Comparison of ENCODE assay signal across 15 cellular contexts in the genomic region with DNA sequence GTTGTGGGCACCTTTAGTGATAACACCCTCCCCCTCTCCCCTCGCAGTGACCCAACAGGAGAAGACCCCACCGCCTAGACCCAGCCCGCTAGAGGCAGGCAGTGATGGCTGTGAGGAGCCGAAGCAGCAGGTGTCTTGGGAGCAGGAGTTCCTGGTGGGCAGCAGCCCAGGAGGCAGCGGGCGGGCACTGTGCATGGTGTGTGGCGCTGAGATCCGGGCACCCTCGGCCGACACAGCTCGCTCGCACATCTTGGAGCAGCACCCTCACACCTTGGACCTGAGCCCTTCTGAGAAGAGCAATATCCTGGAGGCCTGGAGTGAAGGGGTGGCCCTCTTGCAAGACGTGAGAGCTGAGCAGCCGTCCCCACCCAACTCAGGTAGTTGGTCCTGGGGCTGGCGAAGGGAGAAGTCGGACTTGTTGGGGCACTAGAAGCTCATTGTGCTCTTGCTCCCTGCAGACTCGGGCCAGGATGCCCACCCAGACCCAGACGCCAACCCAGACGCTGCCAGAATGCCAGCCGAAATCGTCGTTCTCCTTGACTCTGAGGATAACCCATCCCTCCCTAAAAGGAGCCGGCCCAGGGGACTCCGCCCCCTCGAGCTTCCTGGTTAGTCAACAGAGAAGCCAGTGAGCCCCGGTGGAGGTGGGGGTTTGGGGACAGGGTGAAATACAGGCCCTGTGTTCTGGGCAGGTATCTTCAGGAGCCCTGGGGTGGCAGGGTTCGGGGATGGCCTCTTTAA. TPM values are rescaled to one million over a fixed set of nuclear protein-coding genes. Genes with fewer than 3 reads are reported as not detected.
DNase-seq lines count a peak whose midpoint lies in the region; ATAC-seq, FAIRE-seq and TF ChIP-seq lines count a peak whose summit lies in the region.
"Had no signal": no experiment of that assay in that cellular context is flagged by ENCODE, and none has a peak within 500 bp of the region (broad histone marks: within the 10 kb centered on the region; RNA-seq: fewer than 3 reads in every experiment).

No MANE protein-coding gene starts in this region.

- no peak for DNase-seq in HepG2 (ENCODE audit: low spot score)
- DNase-seq in right lobe of liver, result no peak
- no peak for DNase-seq in astrocyte (ENCODE audit: low read depth)
- DNase-seq in mesenchymal stem cell, result no peak
- DNase-seq in natural killer cell treated with Interleukin-12 subunit alpha and Interleukin-12 subunit beta and Interleukin-15 and Interleukin-18, amount 100 ng/mL, for 72 hours (ENCODE audit: low spot score), result no peak
- no peak for DNase-seq in NCI-H1930 (lab: John Stamatoyannopoulos, UW)
- no peak for DNase-seq in putamen (ENCODE audit: low spot score)
- DNase-seq: CD4-positive, alpha-beta memory T cell; DMS79; GOT3; HCEC 1CT; HFFc6 had no signal

- no peak overlapping the region for H3K14ac ChIP-seq in mesenchymal stem cell (ENCODE audit: low read length in 2 of 2)

- CTCF ChIA-PET in HepG2 (lab: Yijun Ruan, JAX; ENCODE audit: low intra/inter-chr PET ratio, low total read pairs), result no interaction called here

- no peak for TF ChIP-seq CTCF in HepG2 (CRISPR knock-in tag; IDR thresholded peaks at IDR 0.05)
- TF ChIP-seq CTCF in right lobe of liver (IDR thresholded peaks at IDR 0.05), result no peak
- TF ChIP-seq CTCF in astrocyte (IDR thresholded peaks at IDR 0.05; ENCODE audit: insufficient read depth, low read depth, low read length), result no peak

- H3K79me2 ChIP-seq in HepG2 (ENCODE audit: insufficient read depth, low read length) (peaks cover 33% of the 10 kb centered on the region), astrocyte (ENCODE audit: insufficient read depth, low read length) (peaks cover 49% of the 10 kb centered on the region)

- H3K23ac ChIP-seq in mesenchymal stem cell (ENCODE audit: low read length in 2 of 2), result no peak overlapping the region

- intact Hi-C loops in HepG2 (cut with micrococcal nuclease; ENCODE audit: unreplicated experiment), result no loop called here
- intact Hi-C loops in right lobe of liver (cut with DNase I), result no loop called here

- no TSS peak for BruUV-seq in HepG2 (replicated peaks; lab: Mats Ljungman, UMichigan)

- no peaks in the 10 kb centered on the region for H3K27me3 Mint-ChIP-seq in astrocyte (ENCODE audit: low read depth, unreplicated experiment)
- H3K27me3 Mint-ChIP-seq in natural killer cell treated with Interleukin-12 subunit alpha and Interleukin-12 subunit beta and Interleukin-15 and Interleukin-18, amount 100 ng/mL, for 72 hours, result no peaks in the 10 kb centered on the region
- H3K27me3 Mint-ChIP-seq: B cell; CD4-positive, alpha-beta memory T cell had no signal

- H3K18ac ChIP-seq in mesenchymal stem cell (ENCODE audit: low read depth in 1 of 2, low read length in 2 of 2), result no peak overlapping the region

- H4K20me1 ChIP-seq in HepG2 (ENCODE audit: insufficient read depth, low read length) (peaks cover 12% of the 10 kb centered on the region), astrocyte (ENCODE audit: insufficient read depth, low read length) (peaks cover 62% of the 10 kb centered on the region)

- peaks cover 15% of the 10 kb centered on the region for H3K4me1 Mint-ChIP-seq in astrocyte (ENCODE audit: low read depth, unreplicated experiment)
- peaks cover 23 to 26% of the 10 kb centered on the region in 2 donors for H3K4me1 Mint-ChIP-seq in natural killer cell treated with Interleukin-12 subunit alpha and Interleukin-12 subunit beta and Interleukin-15 and Interleukin-18, amount 100 ng/mL, for 72 hours (ENCODE audit: low read depth in 2 of 2)

- no peak for ATAC-seq in HepG2
- no peak for ATAC-seq in right lobe of liver
- no peak for ATAC-seq in natural killer cell treated with Interleukin-12 subunit alpha and Interleukin-12 subunit beta and Interleukin-15 and Interleukin-18, amount 100 ng/mL, for 72 hours
- ATAC-seq: GM12878 had no signal

- H2BK5ac ChIP-seq in mesenchymal stem cell (ENCODE audit: low read depth, low read length, poor library complexity, severe bottlenecking), result no peak overlapping the region

- no peak overlapping the region for H2AK5ac ChIP-seq in mesenchymal stem cell (ENCODE audit: low read length, severe bottlenecking)

- H4K91ac ChIP-seq in mesenchymal stem cell (ENCODE audit: low read length), result peak overlapping the region; percentile 15

- H3K4me1 ChIP-seq in HepG2 (ENCODE audit: insufficient read depth, low read length) (peaks cover 27% of the 10 kb centered on the region), right lobe of liver (peaks cover 0 to 5% (median 0%) of the 10 kb centered on the region in 4 donors), astrocyte (ENCODE audit: insufficient read depth, low read length) (peaks cover 11% of the 10 kb centered on the region), mesenchymal stem cell (ENCODE audit: control insufficient read depth, insufficient read depth, low read depth, low read length) (peaks cover 6% of the 10 kb centered on the region)

- POLR2A ChIA-PET in HepG2 (lab: Yijun Ruan, JAX), result no interaction called here

- H3K9me3 ChIP-seq in HepG2 (ENCODE audit: low read length) (no peaks in the 10 kb centered on the region), right lobe of liver (no peaks in the 10 kb centered on the region), astrocyte (ENCODE audit: insufficient read depth, low read depth, low read length) (no peaks in the 10 kb centered on the region), mesenchymal stem cell (ENCODE audit: control insufficient read depth, low read length) (no peaks in the 10 kb centered on the region)

- no peak overlapping the region for H2BK12ac ChIP-seq in mesenchymal stem cell (ENCODE audit: low read length in 2 of 2)

- H3K27ac ChIP-seq in HepG2 (ENCODE audit: extremely low read length, insufficient read depth, low read length) (no peak overlapping the region), right lobe of liver (no peak overlapping the region), astrocyte (ENCODE audit: low read depth, low read length) (no peak overlapping the region), mesenchymal stem cell (ENCODE audit: low read length, poor library complexity, severe bottlenecking) (no peak overlapping the region)
- H3K27ac ChIP-seq: C4-2B had no signal

- WGBS in HepG2 (ENCODE audit: low lambda C conversion rate), result 93% methylated on average over 18 of the region's 27 CpGs
- WGBS in right lobe of liver (ENCODE audit: insufficient coverage, low coverage, low lambda C conversion rate, missing lambda C conversion rate), result no CpG with 5 or more reads among the region's 27 CpGs
- 96% methylated on average over 27 of the region's 27 CpGs for WGBS in mesenchymal stem cell

- in situ Hi-C loops in HepG2 (cut with HindIII; ENCODE audit: extremely low pct_ligation_motif_present, low pct_unique_long_range_greater_than_20kb), result no loop called here

- no peak overlapping the region for H2BK15ac ChIP-seq in mesenchymal stem cell (ENCODE audit: low read depth, poor library complexity, severe bottlenecking)

- TF ChIP-seq POLR2A in HepG2 (IDR thresholded peaks at IDR 0.05; ENCODE audit: insufficient read depth in 1 of 2, low read depth in 2 of 2, low read length in 2 of 2) (no peak), right lobe of liver (IDR thresholded peaks at IDR 0.05) (no peak)

- FAIRE-seq in HepG2 (lab: Jason Lieb, UNC) (no peak), astrocyte (lab: Jason Lieb, UNC) (no peak)
- FAIRE-seq: GM12878 had no signal

- TF ChIP-seq EP300 in HepG2 (IDR thresholded peaks at IDR 0.05; ENCODE audit: low read depth in 2 of 2, low read length in 2 of 2), result no peak
- no peak for TF ChIP-seq EP300 in HepG2 (CRISPR knock-in tag; IDR thresholded peaks at IDR 0.05; ENCODE audit: borderline replicate concordance)

- no peak overlapping the region for H3K4ac ChIP-seq in mesenchymal stem cell (ENCODE audit: low read depth in 1 of 2, low read length in 2 of 2)

- no peak overlapping the region for H2AFZ ChIP-seq in HepG2 (ENCODE audit: low read length)
- no peak overlapping the region for H2AFZ ChIP-seq in astrocyte (ENCODE audit: low read depth, low read length)
- H2AFZ ChIP-seq in mesenchymal stem cell (ENCODE audit: low read depth, low read length), result no peak overlapping the region

- H3K9ac ChIP-seq in HepG2 (ENCODE audit: insufficient read depth, low read depth, low read length) (no peak overlapping the region), astrocyte (ENCODE audit: low read length) (no peak overlapping the region), mesenchymal stem cell (ENCODE audit: low read length) (no peak overlapping the region)

- no peak for TF ChIP-seq RAD21 in HepG2 (CRISPR knock-in tag; IDR thresholded peaks at IDR 0.05)

- no peak overlapping the region for H4K8ac ChIP-seq in mesenchymal stem cell (ENCODE audit: low read length)

- H3K4me3 ChIP-seq in HepG2 (replicated peaks in 1 of 3; ENCODE audit: insufficient read depth in 1 of 3, low read depth in 2 of 3, low read length in 3 of 3), result no peak overlapping the region
- no peak overlapping the region for H3K4me3 ChIP-seq in right lobe of liver
- no peak overlapping the region for H3K4me3 ChIP-seq in astrocyte (ENCODE audit: insufficient read depth, low read depth, low read length)
- H3K4me3 ChIP-seq in mesenchymal stem cell (ENCODE audit: insufficient read depth in 1 of 2, low read depth in 1 of 2, low read length in 2 of 2), result no peak overlapping the region
- H3K4me3 ChIP-seq: GM12878 had no signal

- H3K79me1 ChIP-seq in mesenchymal stem cell (replicated peaks; ENCODE audit: low read length, poor library complexity, severe bottlenecking), result peaks cover 32% of the 10 kb centered on the region

- H2BK120ac ChIP-seq in mesenchymal stem cell (ENCODE audit: low read depth, low read length), result no peak overlapping the region

- H3K27ac Mint-ChIP-seq in astrocyte (ENCODE audit: unreplicated experiment), result peak overlapping the region; percentile 26
- no peak overlapping the region for H3K27ac Mint-ChIP-seq in natural killer cell treated with Interleukin-12 subunit alpha and Interleukin-12 subunit beta and Interleukin-15 and Interleukin-18, amount 100 ng/mL, for 72 hours
- H3K27ac Mint-ChIP-seq: B cell, HFFc6 had no signal

- no peaks in the 10 kb centered on the region for H3K9me3 Mint-ChIP-seq in astrocyte (ENCODE audit: unreplicated experiment)
- H3K9me3 Mint-ChIP-seq in natural killer cell treated with Interleukin-12 subunit alpha and Interleukin-12 subunit beta and Interleukin-15 and Interleukin-18, amount 100 ng/mL, for 72 hours, result no peaks in the 10 kb centered on the region
- H3K9me3 Mint-ChIP-seq: CD4-positive, alpha-beta memory T cell; HFFc6 had no signal

- H3K27me3 ChIP-seq in HepG2 (ENCODE audit: control insufficient read depth in 1 of 2, insufficient read depth in 2 of 2, low read length in 2 of 2) (no peaks in the 10 kb centered on the region), right lobe of liver (no peaks in the 10 kb centered on the region), astrocyte (ENCODE audit: insufficient read depth, low read length) (no peaks in the 10 kb centered on the region), mesenchymal stem cell (ENCODE audit: control insufficient read depth in 1 of 2, insufficient read depth in 1 of 2, low read length in 2 of 2) (no peaks in the 10 kb centered on the region)

- peaks cover 24% of the 10 kb centered on the region for H3K36me3 Mint-ChIP-seq in astrocyte (ENCODE audit: low read depth, unreplicated experiment)
- peaks cover 11% of the 10 kb centered on the region for H3K36me3 Mint-ChIP-seq in natural killer cell treated with Interleukin-12 subunit alpha and Interleukin-12 subunit beta and Interleukin-15 and Interleukin-18, amount 100 ng/mL, for 72 hours

- H3K4me2 ChIP-seq in HepG2 (ENCODE audit: low read depth, low read length) (no peak overlapping the region), astrocyte (ENCODE audit: low read length) (no peak overlapping the region), mesenchymal stem cell (ENCODE audit: low read length, poor library complexity, severe bottlenecking) (no peak overlapping the region)

- peaks cover 32 to 60% of the 10 kb centered on the region in 2 experiments; a peak in 4 of 5 replicates for H3K36me3 ChIP-seq in HepG2 (replicated peaks in 1 of 2; ENCODE audit: control insufficient read depth in 1 of 2, insufficient read depth in 2 of 2, low read length in 2 of 2)
- peaks cover 0 to 15% (median 3%) of the 10 kb centered on the region in 4 donors for H3K36me3 ChIP-seq in right lobe of liver
- H3K36me3 ChIP-seq in astrocyte (ENCODE audit: insufficient read depth, low read length), result peaks cover 29% of the 10 kb centered on the region
- peaks cover 55 to 62% of the 10 kb centered on the region in 2 experiments for H3K36me3 ChIP-seq in mesenchymal stem cell (ENCODE audit: control insufficient read depth in 1 of 2, insufficient read depth in 2 of 2, low read depth in 1 of 2, low read length in 2 of 2)

- H3K4me3 Mint-ChIP-seq in astrocyte (ENCODE audit: unreplicated experiment), result no peak overlapping the region
- no peak overlapping the region for H3K4me3 Mint-ChIP-seq in natural killer cell treated with Interleukin-12 subunit alpha and Interleukin-12 subunit beta and Interleukin-15 and Interleukin-18, amount 100 ng/mL, for 72 hours
- H3K4me3 Mint-ChIP-seq: B cell; CD4-positive, alpha-beta memory T cell; HFFc6 had no signal

RNA-seq across cellular contexts. Expression of a gene that starts 4.7 kb away (rescaled TPM):
- 23.6 and 29.9 TPM in 2 replicates for total RNA-seq in HepG2 (2016; rRNA removed; fragmentation: Illumina TruSeq; extraction: Trizol)
- 44.1 and 45.2 TPM in 2 replicates for total RNA-seq in HepG2 (2016; cell fraction: cytosol; rRNA removed; fragmentation: Illumina TruSeq; extraction: Trizol; ENCODE audit: low read depth)
- 19.6 and 30.8 TPM in 2 replicates for total RNA-seq in HepG2 (2016; cell fraction: insoluble cytoplasmic fraction; rRNA removed; fragmentation: Illumina TruSeq; extraction: Trizol)
- 65.9 and 67.9 TPM in 2 replicates for total RNA-seq in HepG2 (2016; cell fraction: membrane; rRNA removed; fragmentation: Illumina TruSeq; extraction: Trizol)
- 18.3 and 21.0 TPM in 2 replicates for total RNA-seq in HepG2 (2016; cell fraction: nucleus; rRNA removed; fragmentation: Illumina TruSeq; extraction: Trizol)
- polyA plus RNA-seq in HepG2 (2011; rRNA removed), result 21.4 and 24.8 TPM in 2 replicates
- 20.8 and 31.5 TPM in 2 replicates for polyA plus RNA-seq in HepG2 (2011; cell fraction: cytosol; rRNA removed)
- polyA plus RNA-seq in HepG2 (2011; cell fraction: nucleus; rRNA removed), result 29.5 and 33.6 TPM in 2 replicates
- polyA plus RNA-seq in HepG2 (2012), result 17.1 and 21.7 TPM in 2 replicates
- 69.3 and 70.4 TPM in 2 replicates for polyA plus RNA-seq in HepG2 (2016; cell fraction: cytosol; fragmentation: Illumina TruSeq; extraction: Trizol; ENCODE audit: low read depth)
- 36.8 and 41.3 TPM in 2 replicates for polyA plus RNA-seq in HepG2 (2016; cell fraction: insoluble cytoplasmic fraction; fragmentation: Illumina TruSeq; extraction: Trizol; ENCODE audit: low read depth)
- polyA plus RNA-seq in HepG2 (2016; cell fraction: membrane; fragmentation: Illumina TruSeq; extraction: Trizol; ENCODE audit: low read depth), result 88.9 and 91.0 TPM in 2 replicates
- 55.9 and 57.5 TPM in 2 replicates for polyA plus RNA-seq in HepG2 (2016; cell fraction: nucleus; fragmentation: Illumina TruSeq; extraction: Trizol; ENCODE audit: insufficient read depth, low read depth)
- polyA minus RNA-seq in HepG2 (2011; rRNA and poly(A)+ RNA removed; ENCODE audit: low replicate concordance), result 17.5 and 25.8 TPM in 2 replicates
- 9.3 and 10.1 TPM in 2 replicates for polyA minus RNA-seq in HepG2 (2011; cell fraction: cytosol; rRNA and poly(A)+ RNA removed)
- polyA minus RNA-seq in HepG2 (2011; cell fraction: nucleus; rRNA and poly(A)+ RNA removed), result 13.3 and 14.8 TPM in 2 replicates
- total RNA-seq in right lobe of liver, result 1 to 10 TPM; 2.2 to 5.0 (median 2.7) TPM
- 43.7 and 48.3 TPM in 2 replicates for total RNA-seq in astrocyte
- polyA plus RNA-seq in mesenchymal stem cell (2013, experiment 1 of 2), result 35.3 TPM
- 35.1 TPM for polyA plus RNA-seq in mesenchymal stem cell (2013, experiment 2 of 2)
- 10 to 100 TPM; 34.3 to 65.1 TPM for total RNA-seq in natural killer cell treated with Interleukin-12 subunit alpha and Interleukin-12 subunit beta and Interleukin-15 and Interleukin-18, amount 100 ng/mL, for 72 hours

RNA-seq across cellular contexts. Expression of a gene that starts 21.0 kb away (rescaled TPM):
- total RNA-seq in HepG2 (2016; rRNA removed; fragmentation: Illumina TruSeq; extraction: Trizol) (13.9 and 17.4 TPM in 2 replicates), right lobe of liver (10 to 100 TPM; 10.6 to 14.8 (median 12.2) TPM), astrocyte (37.2 and 38.1 TPM in 2 replicates)
- 2.8 and 3.2 TPM in 2 replicates for total RNA-seq in HepG2 (2016; cell fraction: cytosol; rRNA removed; fragmentation: Illumina TruSeq; extraction: Trizol; ENCODE audit: low read depth)
- 13.6 and 14.5 TPM in 2 replicates for total RNA-seq in HepG2 (2016; cell fraction: insoluble cytoplasmic fraction; rRNA removed; fragmentation: Illumina TruSeq; extraction: Trizol)
- 10.2 and 10.4 TPM in 2 replicates for total RNA-seq in HepG2 (2016; cell fraction: membrane; rRNA removed; fragmentation: Illumina TruSeq; extraction: Trizol)
- 13.5 and 15.1 TPM in 2 replicates for total RNA-seq in HepG2 (2016; cell fraction: nucleus; rRNA removed; fragmentation: Illumina TruSeq; extraction: Trizol)
- 13.5 and 14.6 TPM in 2 replicates for polyA plus RNA-seq in HepG2 (2011; rRNA removed)
- polyA plus RNA-seq in HepG2 (2011; cell fraction: cytosol; rRNA removed), result 9.1 and 10.3 TPM in 2 replicates
- 16.5 and 18.4 TPM in 2 replicates for polyA plus RNA-seq in HepG2 (2011; cell fraction: nucleus; rRNA removed)
- polyA plus RNA-seq in HepG2 (2012), result 11.6 and 13.0 TPM in 2 replicates
- 1.5 and 1.6 TPM in 2 replicates for polyA plus RNA-seq in HepG2 (2016; cell fraction: cytosol; fragmentation: Illumina TruSeq; extraction: Trizol; ENCODE audit: low read depth)
- polyA plus RNA-seq in HepG2 (2016; cell fraction: insoluble cytoplasmic fraction; fragmentation: Illumina TruSeq; extraction: Trizol; ENCODE audit: low read depth), result 13.0 and 19.7 TPM in 2 replicates
- 6.2 and 6.3 TPM in 2 replicates for polyA plus RNA-seq in HepG2 (2016; cell fraction: membrane; fragmentation: Illumina TruSeq; extraction: Trizol; ENCODE audit: low read depth)
- polyA plus RNA-seq in HepG2 (2016; cell fraction: nucleus; fragmentation: Illumina TruSeq; extraction: Trizol; ENCODE audit: insufficient read depth, low read depth), result 21.4 and 25.0 TPM in 2 replicates
- 21.4 and 36.1 TPM in 2 replicates for polyA minus RNA-seq in HepG2 (2011; rRNA and poly(A)+ RNA removed; ENCODE audit: low replicate concordance)
- polyA minus RNA-seq in HepG2 (2011; cell fraction: cytosol; rRNA and poly(A)+ RNA removed), result 15.8 and 17.9 TPM in 2 replicates
- 10.9 and 17.4 TPM in 2 replicates for polyA minus RNA-seq in HepG2 (2011; cell fraction: nucleus; rRNA and poly(A)+ RNA removed)
- 20.0 TPM for polyA plus RNA-seq in mesenchymal stem cell (2013, experiment 1 of 2)
- polyA plus RNA-seq in mesenchymal stem cell (2013, experiment 2 of 2), result 19.8 TPM
- 10 to 100 TPM; 54.9 to 68.5 TPM for total RNA-seq in natural killer cell treated with Interleukin-12 subunit alpha and Interleukin-12 subunit beta and Interleukin-15 and Interleukin-18, amount 100 ng/mL, for 72 hours

RNA-seq across cellular contexts. Expression of a gene that starts 49.4 kb away (rescaled TPM):
- total RNA-seq in HepG2 (2016; rRNA removed; fragmentation: Illumina TruSeq; extraction: Trizol) (6.5 and 10.4 TPM in 2 replicates), right lobe of liver (10 to 100 TPM in 1 of 6 experiments, 1 to 10 TPM in 5; 4.8 to 10.7 (median 6.6) TPM), astrocyte (29.0 and 31.2 TPM in 2 replicates)
- 1.1 and 1.6 TPM in 2 replicates for total RNA-seq in HepG2 (2016; cell fraction: cytosol; rRNA removed; fragmentation: Illumina TruSeq; extraction: Trizol; ENCODE audit: low read depth)
- 5.9 and 9.4 TPM in 2 replicates for total RNA-seq in HepG2 (2016; cell fraction: insoluble cytoplasmic fraction; rRNA removed; fragmentation: Illumina TruSeq; extraction: Trizol)
- 4.9 and 5.3 TPM in 2 replicates for total RNA-seq in HepG2 (2016; cell fraction: membrane; rRNA removed; fragmentation: Illumina TruSeq; extraction: Trizol)
- total RNA-seq in HepG2 (2016; cell fraction: nucleus; rRNA removed; fragmentation: Illumina TruSeq; extraction: Trizol), result 8.8 and 11.2 TPM in 2 replicates
- 3.9 and 5.6 TPM in 2 replicates for polyA plus RNA-seq in HepG2 (2011; rRNA removed)
- polyA plus RNA-seq in HepG2 (2011; cell fraction: cytosol; rRNA removed), result 2.2 and 3.2 TPM in 2 replicates
- polyA plus RNA-seq in HepG2 (2011; cell fraction: nucleus; rRNA removed), result 15.3 and 19.0 TPM in 2 replicates
- 6.4 and 6.6 TPM in 2 replicates for polyA plus RNA-seq in HepG2 (2012)
- polyA plus RNA-seq in HepG2 (2016; cell fraction: cytosol; fragmentation: Illumina TruSeq; extraction: Trizol; ENCODE audit: low read depth), result 0.53 and 0.94 TPM in 2 replicates
- polyA plus RNA-seq in HepG2 (2016; cell fraction: insoluble cytoplasmic fraction; fragmentation: Illumina TruSeq; extraction: Trizol; ENCODE audit: low read depth), result 6.0 and 6.2 TPM in 2 replicates
- 2.1 and 2.6 TPM in 2 replicates for polyA plus RNA-seq in HepG2 (2016; cell fraction: membrane; fragmentation: Illumina TruSeq; extraction: Trizol; ENCODE audit: low read depth)
- 20.0 and 22.4 TPM in 2 replicates for polyA plus RNA-seq in HepG2 (2016; cell fraction: nucleus; fragmentation: Illumina TruSeq; extraction: Trizol; ENCODE audit: insufficient read depth, low read depth)
- 4.8 and 5.2 TPM in 2 replicates for polyA minus RNA-seq in HepG2 (2011; rRNA and poly(A)+ RNA removed; ENCODE audit: low replicate concordance)
- 4.2 and 4.4 TPM in 2 replicates for polyA minus RNA-seq in HepG2 (2011; cell fraction: cytosol; rRNA and poly(A)+ RNA removed)
- 9.0 and 11.1 TPM in 2 replicates for polyA minus RNA-seq in HepG2 (2011; cell fraction: nucleus; rRNA and poly(A)+ RNA removed)
- polyA plus RNA-seq in mesenchymal stem cell (2013, experiment 1 of 2), result 15.0 TPM
- 15.0 TPM for polyA plus RNA-seq in mesenchymal stem cell (2013, experiment 2 of 2)
- 1 to 10 TPM; 5.0 to 7.6 TPM for total RNA-seq in natural killer cell treated with Interleukin-12 subunit alpha and Interleukin-12 subunit beta and Interleukin-15 and Interleukin-18, amount 100 ng/mL, for 72 hours
